Comparison of ENCODE assay signal across 12 cellular contexts in the genomic region with DNA sequence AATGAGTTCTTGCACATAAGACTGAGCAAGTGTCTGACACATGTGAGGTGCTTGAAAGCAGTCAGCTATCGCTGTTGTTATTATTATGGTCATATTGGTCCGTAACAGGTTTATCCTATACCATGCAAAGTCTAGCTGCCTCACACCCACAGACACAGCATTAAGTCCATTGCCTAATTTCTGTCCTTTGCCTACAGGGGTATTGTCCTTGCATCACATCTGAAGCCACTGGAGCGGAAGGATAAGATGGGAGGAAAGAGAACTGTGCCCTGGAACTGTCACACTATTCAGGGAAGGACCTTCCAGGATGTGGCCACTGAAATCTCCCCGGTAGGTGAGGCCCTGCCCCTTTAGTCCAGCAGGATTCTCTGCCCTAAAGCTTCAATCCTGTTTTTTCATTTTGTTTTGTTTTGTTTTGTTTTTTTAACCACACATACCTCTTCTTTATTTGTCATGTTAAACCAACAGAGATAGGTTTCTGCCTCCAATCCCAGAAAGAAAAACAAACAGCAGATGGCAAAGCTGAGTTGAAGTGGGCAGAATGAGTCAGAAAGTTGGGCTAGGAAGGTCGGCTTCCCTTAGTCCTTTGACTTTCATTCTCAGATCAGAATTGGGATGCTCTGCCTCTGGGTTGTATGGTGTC. TPM values are rescaled to one million over a fixed set of nuclear protein-coding genes. Genes with fewer than 3 reads are reported as not detected.
DNase-seq lines count a peak whose midpoint lies in the region; ATAC-seq, FAIRE-seq and TF ChIP-seq lines count a peak whose summit lies in the region.
"Had no signal": no experiment of that assay in that cellular context is flagged by ENCODE, and none has a peak within 500 bp of the region (broad histone marks: within the 10 kb centered on the region; RNA-seq: fewer than 3 reads in every experiment).

No MANE protein-coding gene starts in this region.

- no peak overlapping the region for H4K8ac ChIP-seq in H9 (replicated peaks; ENCODE audit: insufficient read length, low read depth, low read length)

- no peaks in the 10 kb centered on the region for H3K79me1 ChIP-seq in H9 (ENCODE audit: insufficient read depth, low read depth, low read length, poor library complexity, severe bottlenecking)

- H3K36me3 ChIP-seq in kidney (ENCODE audit: control insufficient read depth in 1 of 2, insufficient read depth in 2 of 2, low read length in 2 of 2), result peaks cover 0 to 2% of the 10 kb centered on the region in 2 donors
- H3K36me3 ChIP-seq: right lobe of liver, suprapubic skin had no signal

- no peak overlapping the region for H3K4ac ChIP-seq in H9 (ENCODE audit: low read depth, low read length)

- no peak overlapping the region for H3K9ac ChIP-seq in H9 (ENCODE audit: extremely low read depth, insufficient read length, low read length)
- H3K9ac ChIP-seq in kidney (ENCODE audit: low read length in 2 of 2), result no peak overlapping the region

- peaks cover 21% of the 10 kb centered on the region for H3K36me3 Mint-ChIP-seq in activated T-helper 17 cell treated with anti-CD3 and anti-CD28 coated beads, Interleukin-2, amount 50 U/mL, for 72 hours (ENCODE audit: low read depth)
- no peaks in the 10 kb centered on the region for H3K36me3 Mint-ChIP-seq in H9 (ENCODE audit: insufficient read depth in 1 of 3, low read depth in 3 of 3)
- H3K36me3 Mint-ChIP-seq: T-cell had no signal

- no peak overlapping the region for H2BK12ac ChIP-seq in H9 (ENCODE audit: insufficient read length, low read depth, low read length)

- H3K4me1 ChIP-seq in H9 (ENCODE audit: insufficient read depth, low read length) (no peaks in the 10 kb centered on the region; the same call in 1 of the 2 replicates), kidney (ENCODE audit: control insufficient read depth in 1 of 2, insufficient read depth in 1 of 2, low read depth in 1 of 2, low read length in 2 of 2) (peaks cover 6 to 19% of the 10 kb centered on the region in 2 donors)

- no peak overlapping the region for H3K4me3 ChIP-seq in kidney (ENCODE audit: low read length in 2 of 2)
- H3K4me3 ChIP-seq: right lobe of liver, suprapubic skin had no signal

- no CpG with 5 or more reads among the region's 5 CpGs for WGBS in H9 (ENCODE audit: extremely low coverage, insufficient read length, low lambda C conversion rate)

- no peak overlapping the region for H2AFZ ChIP-seq in H9 (ENCODE audit: low read length)

- H3K56ac ChIP-seq in H9 (ENCODE audit: insufficient read length, low read depth, low read length), result no peak overlapping the region

- H3K4me2 ChIP-seq in H9 (ENCODE audit: insufficient read depth, insufficient read length, low read length), result no peak overlapping the region

- no peaks in the 10 kb centered on the region for H3K9me3 ChIP-seq in H9 (ENCODE audit: control insufficient read depth, low read depth, low read length)
- H3K9me3 ChIP-seq in kidney (ENCODE audit: control insufficient read depth in 1 of 2, low read length in 2 of 2), result no peaks in the 10 kb centered on the region
- H3K9me3 ChIP-seq: right lobe of liver, suprapubic skin had no signal

- peaks cover 6% of the 10 kb centered on the region for H3K4me1 Mint-ChIP-seq in activated T-helper 17 cell treated with anti-CD3 and anti-CD28 coated beads, Interleukin-2, amount 50 U/mL, for 72 hours
- H3K4me1 Mint-ChIP-seq in H9, result peaks cover 17 to 24% of the 10 kb centered on the region in 2 experiments

- no peak overlapping the region for H2AK5ac ChIP-seq in H9 (ENCODE audit: insufficient read length, low read length)

- peaks cover 7% of the 10 kb centered on the region for H3K23me2 ChIP-seq in H9 (ENCODE audit: insufficient read length, low read depth, low read length, poor library complexity, severe bottlenecking)

- no peak overlapping the region for H2BK120ac ChIP-seq in H9 (ENCODE audit: low read depth, low read length, poor library complexity, severe bottlenecking)

- peak overlapping the region; percentile 88 for H3K4me3 Mint-ChIP-seq in activated T-helper 17 cell treated with anti-CD3 and anti-CD28 coated beads, Interleukin-2, amount 50 U/mL, for 72 hours
- H3K4me3 Mint-ChIP-seq in H9, result no peak overlapping the region
- H3K4me3 Mint-ChIP-seq: activated naive CD8-positive, alpha-beta T cell treated with anti-CD3 and anti-CD28 coated beads, Interleukin-2, amount 10 ng/mL, durations not matched to agents 7 days and 5 days had no signal

- H3K27ac ChIP-seq in H9 (ENCODE audit: insufficient read length, low read depth, low read length), result no peak overlapping the region
- no peak overlapping the region for H3K27ac ChIP-seq in kidney (ENCODE audit: low read depth in 2 of 2, low read length in 2 of 2)
- H3K27ac ChIP-seq: right lobe of liver, suprapubic skin had no signal

- H3K27me3 ChIP-seq in H9 (ENCODE audit: insufficient read depth, low read length), result no peaks in the 10 kb centered on the region
- H3K27me3 ChIP-seq: right lobe of liver, suprapubic skin had no signal

- H3K9me3 Mint-ChIP-seq in activated T-helper 17 cell treated with anti-CD3 and anti-CD28 coated beads, Interleukin-2, amount 50 U/mL, for 72 hours, result no peaks in the 10 kb centered on the region
- H3K9me3 Mint-ChIP-seq in H9, result no peaks in the 10 kb centered on the region
- H3K9me3 Mint-ChIP-seq: activated naive CD8-positive, alpha-beta T cell treated with anti-CD3 and anti-CD28 coated beads, Interleukin-2, amount 10 ng/mL, durations not matched to agents 7 days and 5 days; T-cell had no signal

- H4K91ac ChIP-seq in H9 (ENCODE audit: insufficient read length, low read depth, low read length), result no peak overlapping the region

- H3K23ac ChIP-seq in H9 (ENCODE audit: insufficient read length, low read depth, low read length), result no peak overlapping the region

- no peak for TF ChIP-seq CTCF in H9 (conservative IDR thresholded peaks at IDR 0.05)
- no peak for TF ChIP-seq CTCF in kidney (IDR thresholded peaks at IDR 0.05; ENCODE audit: borderline replicate concordance, extremely low read depth, insufficient read depth)

- H3K27me3 Mint-ChIP-seq in activated T-helper 17 cell treated with anti-CD3 and anti-CD28 coated beads, Interleukin-2, amount 50 U/mL, for 72 hours, result peaks cover 3% of the 10 kb centered on the region
- H3K27me3 Mint-ChIP-seq in H9 (ENCODE audit: low read depth), result peaks cover 2% of the 10 kb centered on the region

- no peak overlapping the region for H3K27ac Mint-ChIP-seq in activated T-helper 17 cell treated with anti-CD3 and anti-CD28 coated beads, Interleukin-2, amount 50 U/mL, for 72 hours
- H3K27ac Mint-ChIP-seq in H9, result no peak overlapping the region; a peak in 1 of 7 replicates
- H3K27ac Mint-ChIP-seq: activated naive CD8-positive, alpha-beta T cell treated with anti-CD3 and anti-CD28 coated beads, Interleukin-2, amount 10 ng/mL, durations not matched to agents 7 days and 5 days; T-cell had no signal

- ATAC-seq in activated T-helper 17 cell treated with anti-CD3 and anti-CD28 coated beads, Interleukin-2, amount 50 U/mL, for 72 hours (replicated peaks), result no peak
- ATAC-seq: right lobe of liver, T-cell had no signal

- DNase-seq in AG20443 (ENCODE audit: low spot score), result peak; percentile 46
- peak; percentile 86 for DNase-seq in HT1080 (ENCODE audit: low read depth)
- peak; percentile 62 for DNase-seq in iris pigment epithelial cell (ENCODE audit: low read depth)
- no peak for DNase-seq in globus pallidus (ENCODE audit: low spot score)
- no peak for DNase-seq in H9
- no peak for DNase-seq in kidney
- DNase-seq in RKO (ENCODE audit: low spot score), result no peak
- DNase-seq: activated naive CD8-positive, alpha-beta T cell treated with anti-CD3 and anti-CD28 coated beads, Interleukin-2, amount 10 ng/mL, durations not matched to agents 7 days and 5 days; T-cell had no signal

- no peak overlapping the region for H3K14ac ChIP-seq in H9 (ENCODE audit: insufficient read depth, low read length)

- H2BK20ac ChIP-seq in H9 (ENCODE audit: low read depth, low read length, poor library complexity, severe bottlenecking), result no peak overlapping the region

- no peak overlapping the region for H2BK15ac ChIP-seq in H9 (ENCODE audit: low read depth, low read length)

- H3T11ph ChIP-seq in H9 (ENCODE audit: low read length), result no peak overlapping the region

- no peaks in the 10 kb centered on the region for H4K20me1 ChIP-seq in H9 (ENCODE audit: control insufficient read depth, insufficient read depth, insufficient read length)

- H3K18ac ChIP-seq in H9 (ENCODE audit: insufficient read length, low read depth, low read length), result no peak overlapping the region

- no peak for FAIRE-seq in kidney (lab: Jason Lieb, UNC)

- H3K79me2 ChIP-seq in H9 (ENCODE audit: insufficient read depth, low read length), result peaks cover 9% of the 10 kb centered on the region; the same call in 1 of the 2 replicates

- intact Hi-C loops in kidney (cut with DNase I), result no loop called here

- H2BK5ac ChIP-seq in H9 (ENCODE audit: insufficient read length, low read length), result no peak overlapping the region

- no peak overlapping the region for H4K5ac ChIP-seq in H9 (ENCODE audit: insufficient read length, low read depth, low read length)

RNA-seq across cellular contexts. Expression of a gene that starts 2.2 kb away (rescaled TPM):
- 122 and 137 TPM in 2 replicates for total RNA-seq in HT1080 (2014; rRNA removed; shearing (Covaris generic))
- 87.2 and 99.6 TPM in 2 replicates for polyA plus RNA-seq in HT1080 (2015; cell fraction: cytosol; rRNA removed)
- polyA plus RNA-seq in HT1080 (2015; cell fraction: nucleus; rRNA removed), result 217 and 226 TPM in 2 replicates
- total RNA-seq in activated T-helper 17 cell treated with anti-CD3 and anti-CD28 coated beads, Interleukin-2, amount 50 U/mL, for 72 hours, result 100 to 1,000 TPM; 105 to 215 TPM
- 150 and 161 TPM in 2 replicates for total RNA-seq in H9 (2021)
- 98.4 TPM for total RNA-seq in kidney
- 37.9 TPM for polyA plus RNA-seq in kidney (ENCODE audit: insufficient read depth, low read depth, low replicate concordance)

RNA-seq across cellular contexts. Expression of a gene that starts 13.9 kb away (rescaled TPM):
- total RNA-seq in HT1080 (2014; rRNA removed; shearing (Covaris generic)), result 0.07 and 0.18 TPM in 2 replicates
- polyA plus RNA-seq in HT1080 (2015; cell fraction: cytosol; rRNA removed), result 0.03 and 0.21 TPM in 2 replicates
- polyA plus RNA-seq in HT1080 (2015; cell fraction: nucleus; rRNA removed), result 0.12 and 0.26 TPM in 2 replicates
- not detected for total RNA-seq in activated T-helper 17 cell treated with anti-CD3 and anti-CD28 coated beads, Interleukin-2, amount 50 U/mL, for 72 hours
- total RNA-seq in H9 (2021) (1.1 and 1.2 TPM in 2 replicates), kidney (1.4 TPM)
- polyA plus RNA-seq in kidney (ENCODE audit: insufficient read depth, low read depth, low replicate concordance), result 2.3 TPM
- total RNA-seq: activated naive CD8-positive, alpha-beta T cell treated with anti-CD3 and anti-CD28 coated beads, Interleukin-2, amount 10 ng/mL, durations not matched to agents 7 days and 5 days; T-cell had no signal

RNA-seq across cellular contexts. Expression of a gene that starts 46.1 kb away (rescaled TPM):
- total RNA-seq in HT1080 (2014; rRNA removed; shearing (Covaris generic)), result 13.1 and 15.9 TPM in 2 replicates
- 28.7 and 28.8 TPM in 2 replicates for polyA plus RNA-seq in HT1080 (2015; cell fraction: cytosol; rRNA removed)
- polyA plus RNA-seq in HT1080 (2015; cell fraction: nucleus; rRNA removed), result 136 and 138 TPM in 2 replicates
- total RNA-seq in activated T-helper 17 cell treated with anti-CD3 and anti-CD28 coated beads, Interleukin-2, amount 50 U/mL, for 72 hours, result 10 to 100 TPM; 37.7 to 51.5 TPM
- total RNA-seq in H9 (2021) (51.8 and 52.6 TPM in 2 replicates), kidney (0.44 TPM)
- polyA plus RNA-seq in kidney (ENCODE audit: insufficient read depth, low read depth, low replicate concordance), result not detected

RNA-seq across cellular contexts. Expression of a gene that starts 53.8 kb away (rescaled TPM):
- total RNA-seq in HT1080 (2014; rRNA removed; shearing (Covaris generic)), result not detected in 2 replicates
- polyA plus RNA-seq in HT1080 (2015; cell fraction: cytosol; rRNA removed), result not detected in 2 replicates
- not detected in 2 replicates for polyA plus RNA-seq in HT1080 (2015; cell fraction: nucleus; rRNA removed)
- not detected for total RNA-seq in activated T-helper 17 cell treated with anti-CD3 and anti-CD28 coated beads, Interleukin-2, amount 50 U/mL, for 72 hours
- total RNA-seq in H9 (2021), result not detected in 2 replicates
- 2.2 TPM for total RNA-seq in kidney
- polyA plus RNA-seq in kidney (ENCODE audit: insufficient read depth, low read depth, low replicate concordance), result 3.2 TPM
- total RNA-seq: activated naive CD8-positive, alpha-beta T cell treated with anti-CD3 and anti-CD28 coated beads, Interleukin-2, amount 10 ng/mL, durations not matched to agents 7 days and 5 days; right lobe of liver; suprapubic skin; T-cell had no signal

Comparison
In these comparisons a context has a peak if more than half of its experiments do, and no peak if none do; other contexts are left out.
1. DNase-seq: peak in AG20443 (single experiment), HT1080 (single experiment) and iris pigment epithelial cell (single experiment); none in globus pallidus (single experiment), H9 (single experiment), kidney (single experiment) and RKO (single experiment).